Comparison of ENCODE assay signal across 1 cellular context in the genomic region with DNA sequence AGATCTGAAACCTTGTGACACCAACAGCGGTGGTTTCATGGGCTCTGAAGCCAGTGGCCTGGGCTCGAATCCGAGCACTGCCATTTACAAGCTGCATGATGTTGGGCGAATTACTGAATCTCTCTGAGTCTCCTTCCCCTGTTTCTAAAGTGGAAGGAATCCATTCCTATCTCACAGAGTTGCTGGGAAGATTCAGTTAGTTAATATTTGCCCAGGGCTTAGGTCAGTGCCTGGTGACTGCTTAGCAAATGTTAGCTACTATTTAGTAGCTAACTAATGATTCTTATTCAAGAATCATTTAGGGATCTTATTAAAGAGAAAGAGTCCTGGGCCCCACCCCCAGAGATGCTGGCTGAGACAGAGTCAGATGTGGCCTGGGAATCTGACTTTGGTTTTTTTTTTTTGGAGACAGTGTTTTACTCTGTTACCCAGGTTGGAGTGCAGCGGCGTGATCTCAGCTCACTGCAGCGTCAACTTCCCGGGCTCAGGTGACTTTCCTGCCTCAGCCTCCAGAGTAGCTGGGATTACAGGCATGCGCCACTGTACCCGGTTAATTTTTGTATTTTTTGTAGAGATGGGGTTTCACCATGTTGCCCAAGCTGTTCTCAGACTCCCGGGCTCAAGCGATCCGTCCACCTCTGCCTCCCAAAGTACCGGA.
TF ChIP-seq lines count a peak whose summit lies in the region.

No MANE protein-coding gene starts in this region.

TF ChIP-seq in HepG2, 621 proteins besides CTCF, POLR2A, EP300 and RAD21:
- TF ChIP-seq, protein P1, sequence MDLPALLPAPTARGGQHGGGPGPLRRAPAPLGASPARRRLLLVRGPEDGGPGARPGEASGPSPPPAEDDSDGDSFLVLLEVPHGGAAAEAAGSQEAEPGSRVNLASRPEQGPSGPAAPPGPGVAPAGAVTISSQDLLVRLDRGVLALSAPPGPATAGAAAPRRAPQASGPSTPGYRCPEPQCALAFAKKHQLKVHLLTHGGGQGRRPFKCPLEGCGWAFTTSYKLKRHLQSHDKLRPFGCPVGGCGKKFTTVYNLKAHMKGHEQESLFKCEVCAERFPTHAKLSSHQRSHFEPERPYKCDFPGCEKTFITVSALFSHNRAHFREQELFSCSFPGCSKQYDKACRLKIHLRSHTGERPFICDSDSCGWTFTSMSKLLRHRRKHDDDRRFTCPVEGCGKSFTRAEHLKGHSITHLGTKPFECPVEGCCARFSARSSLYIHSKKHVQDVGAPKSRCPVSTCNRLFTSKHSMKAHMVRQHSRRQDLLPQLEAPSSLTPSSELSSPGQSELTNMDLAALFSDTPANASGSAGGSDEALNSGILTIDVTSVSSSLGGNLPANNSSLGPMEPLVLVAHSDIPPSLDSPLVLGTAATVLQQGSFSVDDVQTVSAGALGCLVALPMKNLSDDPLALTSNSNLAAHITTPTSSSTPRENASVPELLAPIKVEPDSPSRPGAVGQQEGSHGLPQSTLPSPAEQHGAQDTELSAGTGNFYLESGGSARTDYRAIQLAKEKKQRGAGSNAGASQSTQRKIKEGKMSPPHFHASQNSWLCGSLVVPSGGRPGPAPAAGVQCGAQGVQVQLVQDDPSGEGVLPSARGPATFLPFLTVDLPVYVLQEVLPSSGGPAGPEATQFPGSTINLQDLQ (CRISPR knock-in tag; IDR thresholded peaks at IDR 0.05), result 0 out of 2 replicates have a peak, but pooled peaks have one; percentile 33
- TF ChIP-seq PHF21A (CRISPR knock-in tag; IDR thresholded peaks at IDR 0.05), result peak; percentile 33; the same call in 1 of the 2 replicates
- no peak for TF ChIP-seq NR2F6 (IDR thresholded peaks at IDR 0.05)
- no peak for TF ChIP-seq NR2F6 (CRISPR knock-in tag; IDR thresholded peaks at IDR 0.05)
